8 cellular contexts compared by ENCODE assay signal in the genomic region with DNA sequence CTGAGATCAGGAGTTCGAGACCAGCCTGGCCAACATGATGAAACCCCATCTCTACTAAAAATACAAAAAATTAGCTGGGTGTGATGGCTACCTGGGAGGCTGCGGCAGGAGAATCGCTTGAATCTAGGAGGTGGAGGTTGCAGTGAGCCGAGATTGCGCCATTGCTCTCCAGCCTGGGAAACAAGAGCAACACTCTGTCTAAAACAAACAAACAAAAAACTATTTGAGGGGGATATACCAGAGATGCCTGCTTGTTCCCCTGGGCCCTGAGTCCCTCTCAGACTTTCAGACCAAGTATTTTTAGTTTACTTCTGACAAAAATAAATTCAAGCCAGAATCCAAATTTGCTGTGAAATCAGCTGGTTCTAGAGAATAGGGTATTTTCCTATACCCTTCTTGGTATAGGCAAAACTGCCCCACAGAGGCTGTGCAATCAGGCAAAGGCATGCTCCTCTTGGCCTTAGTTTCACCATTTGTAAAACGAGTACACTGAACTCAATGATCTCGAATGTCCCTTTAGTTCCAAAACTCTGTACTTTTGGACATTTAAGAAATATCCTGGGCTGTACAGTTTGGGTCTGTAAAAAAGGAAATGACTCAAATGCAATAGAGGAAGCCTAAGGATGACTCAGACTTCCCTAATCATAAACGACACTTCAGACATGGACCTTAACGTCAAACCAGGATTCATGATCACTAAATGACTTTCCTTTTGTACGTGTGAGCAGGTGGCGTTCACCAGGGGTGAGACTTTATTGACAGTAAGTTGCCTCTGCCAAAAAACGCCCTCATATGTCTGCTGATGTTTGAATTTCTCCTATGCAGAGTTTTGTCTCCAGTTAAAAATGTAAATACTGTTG. TPM values are rescaled to one million over a fixed set of nuclear protein-coding genes. Genes with fewer than 3 reads are reported as not detected.
DNase-seq lines count a peak whose midpoint lies in the region; ATAC-seq, FAIRE-seq and TF ChIP-seq lines count a peak whose summit lies in the region.

No MANE protein-coding gene starts in this region.

- peak overlapping the region; percentile 93 for H3K27ac Mint-ChIP-seq in T-helper 2 cell treated with Interferon-gamma antibody and Interleukin-4, amounts not matched to agents 5 μg/mL and 100 μg/mL, for 36 hours

- no peak overlapping the region for H3K18ac ChIP-seq in mesendoderm (ENCODE audit: low read length)

- DNase-seq in A549 (ENCODE audit: low read depth in 1 of 2, low spot score in 1 of 2) (peak; percentile 66 to 90), GM18507 (ENCODE audit: extremely low spot score, insufficient read length, low read depth) (peak; percentile 37), M059J (ENCODE audit: low read depth) (peak; percentile 97), choroid plexus epithelial cell (ENCODE audit: low read depth) (peak; percentile 85), mesendoderm (no peak), suprapubic skin (ENCODE audit: low spot score in 2 of 2) (no peak)
- peak; percentile 70 for DNase-seq in T-helper 2 cell treated with Interferon-gamma antibody and Interleukin-4, amounts not matched to agents 5 μg/mL and 100 μg/mL, for 36 hours (ENCODE audit: low spot score)

- TF ChIP-seq EP300 in A549 (IDR thresholded peaks at IDR 0.05), result peak; percentile 66; a peak in 2 of 5 replicates
- peak; percentile 38 for TF ChIP-seq EP300 in suprapubic skin (IDR thresholded peaks at IDR 0.05)

- H3K4me2 ChIP-seq in A549 (peak overlapping the region; percentile 72), mesendoderm (ENCODE audit: low read length) (no peak overlapping the region)

- CTCF ChIA-PET in A549 (lab: Yijun Ruan, JAX), result interaction anchor here (1.1 to 9.7 kb wide), 7 partner anchors 8 to 200 kb away, joined by 3 to 53 read pairs (median 6); a partner anchor contains a TSS

- H3K4ac ChIP-seq in mesendoderm (ENCODE audit: low read depth, low read length), result no peak overlapping the region

- no peaks in the 10 kb centered on the region for H3K79me2 ChIP-seq in mesendoderm (ENCODE audit: control insufficient read depth, insufficient read depth, low read length)

- H3K4me3 ChIP-seq in A549, result peak overlapping the region; percentile 13; the same call in 1 of the 3 replicates
- peak overlapping the region; percentile 20 for H3K4me3 ChIP-seq in choroid plexus epithelial cell (ENCODE audit: low read depth, low read length)
- H3K4me3 ChIP-seq in mesendoderm (ENCODE audit: low read length), result no peak overlapping the region
- H3K4me3 ChIP-seq in suprapubic skin, result no peak overlapping the region

- no peak overlapping the region for H2BK15ac ChIP-seq in mesendoderm (replicated peaks; ENCODE audit: low read depth)

- no peak overlapping the region for H3K23ac ChIP-seq in mesendoderm (ENCODE audit: low read length)

- H3K56ac ChIP-seq in mesendoderm (ENCODE audit: low read length), result no peak overlapping the region

- peaks cover 51% of the 10 kb centered on the region for H3K4me1 Mint-ChIP-seq in T-helper 2 cell treated with Interferon-gamma antibody and Interleukin-4, amounts not matched to agents 5 μg/mL and 100 μg/mL, for 36 hours (ENCODE audit: low read depth)

- H3K27ac ChIP-seq in A549, result peak overlapping the region; percentile 89 to 95
- H3K27ac ChIP-seq in mesendoderm (ENCODE audit: low read depth, low read length), result no peak overlapping the region
- H3K27ac ChIP-seq in suprapubic skin, result peak overlapping the region; percentile 88

- H3K9ac ChIP-seq in mesendoderm (ENCODE audit: low read length), result no peak overlapping the region

- H3K36me3 Mint-ChIP-seq in T-helper 2 cell treated with Interferon-gamma antibody and Interleukin-4, amounts not matched to agents 5 μg/mL and 100 μg/mL, for 36 hours (ENCODE audit: low read depth), result peaks cover 30% of the 10 kb centered on the region

- H4K5ac ChIP-seq in mesendoderm (ENCODE audit: low read length), result no peak overlapping the region

- TF ChIP-seq POLR2A in A549 (IDR thresholded peaks at IDR 0.05; ENCODE audit: low read length), result no peak
- TF ChIP-seq POLR2A in suprapubic skin (IDR thresholded peaks at IDR 0.05), result no peak

- H3K4me1 ChIP-seq in A549 (peaks cover 60% of the 10 kb centered on the region), mesendoderm (ENCODE audit: control insufficient read depth, low read depth, low read length) (no peaks in the 10 kb centered on the region), suprapubic skin (peaks cover 62% of the 10 kb centered on the region)

- H3K27me3 Mint-ChIP-seq in T-helper 2 cell treated with Interferon-gamma antibody and Interleukin-4, amounts not matched to agents 5 μg/mL and 100 μg/mL, for 36 hours (ENCODE audit: low read depth), result no peaks in the 10 kb centered on the region

- H2BK5ac ChIP-seq in mesendoderm (ENCODE audit: low read length), result no peak overlapping the region

- H3K9me3 Mint-ChIP-seq in T-helper 2 cell treated with Interferon-gamma antibody and Interleukin-4, amounts not matched to agents 5 μg/mL and 100 μg/mL, for 36 hours, result no peaks in the 10 kb centered on the region

- peaks cover 2% of the 10 kb centered on the region; the same call in 1 of the 3 replicates for H3K9me3 ChIP-seq in A549
- no peaks in the 10 kb centered on the region for H3K9me3 ChIP-seq in suprapubic skin

- no peak overlapping the region for H2BK120ac ChIP-seq in mesendoderm (ENCODE audit: low read depth, low read length)

- WGBS in A549 (ENCODE audit: missing lambda C conversion rate), result 21% methylated on average over 12 of the region's 12 CpGs
- WGBS in mesendoderm (ENCODE audit: extremely low coverage, insufficient coverage, low lambda C conversion rate), result no CpG with 5 or more reads among the region's 12 CpGs
- 50% methylated on average over 12 of the region's 12 CpGs for WGBS in suprapubic skin

- no peak for FAIRE-seq in A549 (lab: Jason Lieb, UNC)
- peak; percentile 78 for FAIRE-seq in GM18507 (lab: Jason Lieb, UNC)

- peak; percentile 63 to 65 for ATAC-seq in A549
- no peak for ATAC-seq in HG03159 (IDR thresholded peaks at IDR 0.05; ENCODE audit: unreplicated experiment)

- peaks cover 6% of the 10 kb centered on the region for H3K36me3 ChIP-seq in mesendoderm (ENCODE audit: control insufficient read depth, insufficient read depth, low read length)
- peaks cover 17% of the 10 kb centered on the region for H3K36me3 ChIP-seq in suprapubic skin

- no peak overlapping the region for H2AK5ac ChIP-seq in mesendoderm (ENCODE audit: low read length)

- POLR2A ChIA-PET in A549 (lab: Yijun Ruan, JAX), result interaction anchor here (1.1 to 3.8 kb wide), 7 partner anchors 9 to 52 kb away, joined by 5 to 38 read pairs (median 7); a partner anchor contains a TSS

- peak overlapping the region; percentile 14 for H4K8ac ChIP-seq in mesendoderm (ENCODE audit: low read depth, low read length)

- H3K27me3 ChIP-seq in mesendoderm (ENCODE audit: insufficient read depth, low read length, poor library complexity) (no peaks in the 10 kb centered on the region), suprapubic skin (no peaks in the 10 kb centered on the region)

- H3K79me1 ChIP-seq in mesendoderm (ENCODE audit: low read length), result peaks cover 4% of the 10 kb centered on the region

- peak overlapping the region; percentile 60 for H3K4me3 Mint-ChIP-seq in T-helper 2 cell treated with Interferon-gamma antibody and Interleukin-4, amounts not matched to agents 5 μg/mL and 100 μg/mL, for 36 hours

- TF ChIP-seq RAD21 in A549 (conservative IDR thresholded peaks at IDR 0.05 in 1 of 2, IDR thresholded peaks at IDR 0.05 in 1 of 2), result no peak

- TF ChIP-seq CTCF in A549 (IDR thresholded peaks at IDR 0.05) (no peak), choroid plexus epithelial cell (conservative IDR thresholded peaks at IDR 0.05; ENCODE audit: low read depth, low read length) (no peak), suprapubic skin (IDR thresholded peaks at IDR 0.05) (no peak)

TF ChIP-seq in A549, 52 proteins besides CTCF, POLR2A, EP300 and RAD21 (continues in another document):
- peak; percentile 66 for TF ChIP-seq MAFK (IDR thresholded peaks at IDR 0.05; ENCODE audit: partially characterized antibody)
- TF ChIP-seq POLR2AphosphoS2 (conservative IDR thresholded peaks at IDR 0.05; ENCODE audit: low read length), result no peak
- peak; percentile 91 for TF ChIP-seq FOSL2 (IDR thresholded peaks at IDR 0.05)
- peak; percentile 97 for TF ChIP-seq FOSL2 (CRISPR knock-in tag; IDR thresholded peaks at IDR 0.05)
- TF ChIP-seq FOSB (CRISPR knock-in tag; IDR thresholded peaks at IDR 0.05), result 0 out of 2 replicates have a peak, but pooled peaks have one; percentile 64
- peak; percentile 67 to 77; a peak in 3 of 5 replicates for TF ChIP-seq JUN (IDR thresholded peaks at IDR 0.05)

RNA-seq across cellular contexts. Expression of a gene that starts 16.1 kb away (rescaled TPM):
- polyA plus RNA-seq in A549 (2011; rRNA removed) (61.2 and 67.9 TPM in 2 replicates), A549 (2017; fragmentation: RNase III; extraction: RNeasy Plus Mini Kit Qiagen cat#74134 plus additional on column Dnase treatment) (117 to 128 TPM (median 121 TPM) in 3 replicates)
- 44.7 and 49.2 TPM in 2 replicates for polyA plus RNA-seq in A549 (2012; cell fraction: cytosol; rRNA removed)
- 19.4 and 22.9 TPM in 2 replicates for polyA plus RNA-seq in A549 (2012; cell fraction: nucleus; rRNA removed)
- 23.9 and 24.4 TPM in 2 replicates for polyA minus RNA-seq in A549 (2011; rRNA and poly(A)+ RNA removed)
- 231 and 284 TPM in 2 replicates for total RNA-seq in M059J (2014; rRNA removed; shearing (Covaris generic))
- polyA plus RNA-seq in mesendoderm (2013, experiment 1 of 2), result 201 TPM
- polyA plus RNA-seq in mesendoderm (2013, experiment 2 of 2), result 201 TPM
- 100 to 1,000 TPM; 266 to 384 (median 291) TPM for total RNA-seq in suprapubic skin

RNA-seq across cellular contexts. Expression of a gene that starts 33.9 kb away (rescaled TPM):
- 145 and 202 TPM in 2 replicates for polyA plus RNA-seq in A549 (2011; rRNA removed)
- polyA plus RNA-seq in A549 (2012; cell fraction: cytosol; rRNA removed), result 54.2 and 63.4 TPM in 2 replicates
- 178 and 186 TPM in 2 replicates for polyA plus RNA-seq in A549 (2012; cell fraction: nucleus; rRNA removed)
- polyA plus RNA-seq in A549 (2017; fragmentation: RNase III; extraction: RNeasy Plus Mini Kit Qiagen cat#74134 plus additional on column Dnase treatment), result 77.5 to 80.0 TPM (median 78.6 TPM) in 3 replicates
- 144 and 151 TPM in 2 replicates for polyA minus RNA-seq in A549 (2011; rRNA and poly(A)+ RNA removed)
- total RNA-seq in M059J (2014; rRNA removed; shearing (Covaris generic)), result 130 and 216 TPM in 2 replicates
- 146 TPM for polyA plus RNA-seq in mesendoderm (2013, experiment 1 of 2)
- 147 TPM for polyA plus RNA-seq in mesendoderm (2013, experiment 2 of 2)
- total RNA-seq in suprapubic skin, result 100 to 1,000 TPM; 211 to 307 (median 270) TPM

Comparison
In these comparisons a context has a peak if more than half of its experiments do, and no peak if none do; other contexts are left out.
1. DNase-seq: peak in A549 (2 of 2), GM18507 (single experiment), M059J (single experiment), T-helper 2 cell treated with Interferon-gamma antibody and Interleukin-4, amounts not matched to agents 5 μg/mL and 100 μg/mL, for 36 hours (single experiment) and choroid plexus epithelial cell (single experiment); none in mesendoderm (single experiment) and suprapubic skin (0 of 2).
2. H3K4me3 ChIP-seq: peak in A549 (single experiment) and choroid plexus epithelial cell (single experiment); none in mesendoderm (single experiment) and suprapubic skin (single experiment).